Comparison of ENCODE assay signal across 21 cellular contexts in the genomic region with DNA sequence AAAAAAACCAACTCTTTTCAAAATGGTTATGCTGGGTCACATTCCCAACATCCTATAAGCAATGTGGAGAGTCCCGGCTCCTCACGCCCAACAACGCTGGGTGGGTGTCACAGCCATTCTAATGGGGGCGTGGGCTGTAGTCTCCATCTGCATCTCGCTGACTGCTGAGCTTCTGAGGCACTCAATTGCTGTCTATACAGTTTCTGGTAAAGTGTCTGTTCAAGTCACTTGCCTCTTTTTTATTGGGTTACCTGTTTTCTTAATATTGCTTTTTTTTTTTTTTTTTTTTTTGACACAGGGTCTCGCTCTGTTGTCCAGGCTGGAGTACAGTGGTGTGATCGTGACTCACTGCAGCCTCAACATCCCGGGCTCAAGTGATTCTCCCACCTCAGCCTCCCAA.
"Had no signal": no experiment of that assay in that cellular context is flagged by ENCODE, and none has a peak within 500 bp of the region (broad histone marks: within the 10 kb centered on the region; RNA-seq: fewer than 3 reads in every experiment).

No MANE protein-coding gene starts in this region.

- H3K4me3 Mint-ChIP-seq: activated CD4-positive, alpha-beta memory T cell treated with anti-CD3 and anti-CD28 coated beads for 36 hours; activated naive CD4-positive, alpha-beta T cell treated with anti-CD3 and anti-CD28 coated beads, Interleukin-2, amount 10 ng/mL, durations not matched to agents 7 days and 5 days; nephron had no signal

- H3K27ac ChIP-seq: breast epithelium, left ventricle myocardium inferior had no signal

- H3K27ac Mint-ChIP-seq: nephron had no signal

- DNase-seq: activated CD4-positive, alpha-beta memory T cell treated with anti-CD3 and anti-CD28 coated beads for 36 hours; activated CD4-positive, alpha-beta T cell treated with anti-CD3 and anti-CD28 coated beads for 48 hours; activated CD8-positive, alpha-beta memory T cell treated with anti-CD3 and anti-CD28 coated beads, Interleukin-2, amount 50 U/mL, for 4 hours; activated gamma-delta T cell; activated naive CD4-positive, alpha-beta T cell treated with anti-CD3 and anti-CD28 coated beads, Interleukin-2, amount 10 ng/mL, durations not matched to agents 7 days and 5 days; activated T-cell treated with anti-CD3 and anti-CD28 coated beads, Interleukin-2, amount 50 U/mL, for 1 hour; amygdala; central memory CD4-positive, alpha-beta T cell; dermis blood vessel endothelial cell; effector CD4-positive, alpha-beta T cell; esophagus squamous epithelium; foreskin melanocyte; left ventricle myocardium inferior; posterior cingulate gyrus; right cardiac atrium; stimulated activated CD4-positive, alpha-beta T cell treated with anti-CD3 and anti-CD28 coated beads, Interleukin-15, amount 100 ng/mL, for 24 hours; stimulated activated CD4-positive, alpha-beta T cell treated with anti-CD3 and anti-CD28 coated beads, Interleukin-2, amount 100 ng/mL, for 24 hours; stimulated activated naive CD4-positive, alpha-beta T cell; T-helper 1 cell had no signal

- H3K27me3 Mint-ChIP-seq: activated CD4-positive, alpha-beta memory T cell treated with anti-CD3 and anti-CD28 coated beads for 36 hours; activated naive CD4-positive, alpha-beta T cell treated with anti-CD3 and anti-CD28 coated beads, Interleukin-2, amount 10 ng/mL, durations not matched to agents 7 days and 5 days had no signal

- ATAC-seq: right cardiac atrium had no signal

- H3K9me3 Mint-ChIP-seq: activated CD4-positive, alpha-beta memory T cell treated with anti-CD3 and anti-CD28 coated beads for 36 hours; activated naive CD4-positive, alpha-beta T cell treated with anti-CD3 and anti-CD28 coated beads, Interleukin-2, amount 10 ng/mL, durations not matched to agents 7 days and 5 days; nephron had no signal
